2 cellular contexts compared by ENCODE assay signal in the genomic region with DNA sequence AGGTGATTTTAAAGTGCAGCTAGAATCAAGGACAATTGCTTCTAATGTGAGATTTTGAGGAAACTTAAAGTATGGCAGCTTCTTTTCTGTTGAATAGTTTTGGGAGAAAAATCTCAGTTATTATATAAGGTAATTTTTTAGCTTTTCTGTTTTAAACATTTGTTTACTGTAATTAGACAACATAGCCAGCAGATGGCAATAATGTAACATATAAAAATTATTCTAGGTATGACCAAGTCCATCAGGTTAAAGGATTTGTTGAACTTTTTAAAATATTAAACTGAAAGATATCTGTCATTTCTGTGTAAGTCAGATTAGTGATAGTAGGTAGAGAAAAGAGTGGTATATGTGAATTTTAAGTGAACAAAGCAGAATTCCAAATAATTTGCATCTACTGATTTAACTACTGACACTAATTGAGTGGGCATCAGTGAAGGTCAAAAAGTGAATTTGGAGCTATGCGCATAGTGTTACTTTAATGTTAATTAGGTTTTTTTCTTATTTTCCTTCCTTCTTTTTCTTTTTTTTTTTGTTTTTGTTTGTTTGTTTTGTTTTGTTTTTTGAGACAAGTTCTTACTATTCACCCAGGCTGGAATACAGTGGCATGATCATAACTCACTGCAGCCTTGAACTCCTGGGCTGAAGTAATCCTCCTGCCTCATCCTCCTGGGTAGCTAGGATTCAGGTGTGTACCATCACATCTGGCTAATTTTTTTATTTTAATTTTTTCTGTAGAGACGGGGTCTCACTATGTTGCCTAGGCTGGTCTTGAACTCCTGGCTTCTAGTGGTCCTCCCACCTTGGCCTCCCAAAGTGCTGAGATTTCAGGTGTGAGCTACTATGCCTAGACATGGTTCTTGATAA.
A peak's percentile ranks its signal among the peaks of the same experiment; 100 is the strongest.
TF ChIP-seq lines count a peak whose summit lies in the region.

No MANE protein-coding gene starts in this region.

TF ChIP-seq in GM12878, 131 proteins besides CTCF, POLR2A, EP300 and RAD21:
- TF ChIP-seq CBX5 (IDR thresholded peaks at IDR 0.05; ENCODE audit: low read depth) (no peak), SMC3 (IDR thresholded peaks at IDR 0.05; ENCODE audit: borderline replicate concordance, low read length) (peak; percentile 67)

TF ChIP-seq in neural cell, 6 proteins besides CTCF, POLR2A, EP300 and RAD21:
- peak; percentile 81 for TF ChIP-seq SMC3 (conservative IDR thresholded peaks at IDR 0.05; ENCODE audit: poor library complexity)
- TF ChIP-seq, protein P1, sequence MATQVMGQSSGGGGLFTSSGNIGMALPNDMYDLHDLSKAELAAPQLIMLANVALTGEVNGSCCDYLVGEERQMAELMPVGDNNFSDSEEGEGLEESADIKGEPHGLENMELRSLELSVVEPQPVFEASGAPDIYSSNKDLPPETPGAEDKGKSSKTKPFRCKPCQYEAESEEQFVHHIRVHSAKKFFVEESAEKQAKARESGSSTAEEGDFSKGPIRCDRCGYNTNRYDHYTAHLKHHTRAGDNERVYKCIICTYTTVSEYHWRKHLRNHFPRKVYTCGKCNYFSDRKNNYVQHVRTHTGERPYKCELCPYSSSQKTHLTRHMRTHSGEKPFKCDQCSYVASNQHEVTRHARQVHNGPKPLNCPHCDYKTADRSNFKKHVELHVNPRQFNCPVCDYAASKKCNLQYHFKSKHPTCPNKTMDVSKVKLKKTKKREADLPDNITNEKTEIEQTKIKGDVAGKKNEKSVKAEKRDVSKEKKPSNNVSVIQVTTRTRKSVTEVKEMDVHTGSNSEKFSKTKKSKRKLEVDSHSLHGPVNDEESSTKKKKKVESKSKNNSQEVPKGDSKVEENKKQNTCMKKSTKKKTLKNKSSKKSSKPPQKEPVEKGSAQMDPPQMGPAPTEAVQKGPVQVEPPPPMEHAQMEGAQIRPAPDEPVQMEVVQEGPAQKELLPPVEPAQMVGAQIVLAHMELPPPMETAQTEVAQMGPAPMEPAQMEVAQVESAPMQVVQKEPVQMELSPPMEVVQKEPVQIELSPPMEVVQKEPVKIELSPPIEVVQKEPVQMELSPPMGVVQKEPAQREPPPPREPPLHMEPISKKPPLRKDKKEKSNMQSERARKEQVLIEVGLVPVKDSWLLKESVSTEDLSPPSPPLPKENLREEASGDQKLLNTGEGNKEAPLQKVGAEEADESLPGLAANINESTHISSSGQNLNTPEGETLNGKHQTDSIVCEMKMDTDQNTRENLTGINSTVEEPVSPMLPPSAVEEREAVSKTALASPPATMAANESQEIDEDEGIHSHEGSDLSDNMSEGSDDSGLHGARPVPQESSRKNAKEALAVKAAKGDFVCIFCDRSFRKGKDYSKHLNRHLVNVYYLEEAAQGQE (IDR thresholded peaks at IDR 0.05; ENCODE audit: borderline replicate concordance): no peak
